In genomic region chr1:168933143-168933840, GRCh38 we compare ENCODE assay signal across 4 cellular contexts.
"Had no signal": no experiment of that assay in that cellular context is flagged by ENCODE, and none has a peak within 500 bp of the region (broad histone marks: within the 10 kb centered on the region; RNA-seq: fewer than 3 reads in every experiment).

No MANE protein-coding gene starts in this region.

- H3K4me3 ChIP-seq: GM23248, K562 had no signal

- H2AFZ ChIP-seq: GM23248 had no signal

- H3K27ac ChIP-seq: GM23248 had no signal

- DNase-seq: GM23248, GOT3, H7 had no signal

- H3K9ac ChIP-seq: GM23248 had no signal
